In the genomic region with DNA sequence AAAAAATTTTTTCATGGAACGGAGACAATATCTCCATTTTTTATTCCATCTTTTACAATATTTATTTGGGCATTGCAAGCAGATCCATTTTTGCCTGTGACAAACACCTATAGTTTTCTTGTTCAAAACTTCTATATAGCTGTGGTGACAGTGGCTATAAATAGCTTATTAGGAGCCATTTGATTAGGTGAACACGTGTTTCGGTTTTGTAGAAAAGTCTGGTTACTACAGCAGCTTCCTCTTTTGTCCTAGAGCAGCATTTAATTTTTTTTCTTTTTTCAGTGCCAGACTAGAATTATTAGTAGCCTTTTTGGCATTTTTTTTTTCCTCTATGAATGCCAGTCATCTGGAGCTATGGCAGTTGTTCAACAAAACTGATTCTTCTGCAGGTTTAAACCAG, we compare ENCODE assay signal across 20 cellular contexts.
DNase-seq lines count a peak whose midpoint lies in the region; ATAC-seq lines count a peak whose summit lies in the region.
"Had no signal": no experiment of that assay in that cellular context is flagged by ENCODE, and none has a peak within 500 bp of the region (broad histone marks: within the 10 kb centered on the region; RNA-seq: fewer than 3 reads in every experiment).

No MANE protein-coding gene starts in this region.

- H3K36me3 Mint-ChIP-seq in effector memory CD8-positive, alpha-beta T cell (ENCODE audit: insufficient read depth): no peaks in the 10 kb centered on the region

- peaks cover 0 to 13% of the 10 kb centered on the region in 2 donors for H3K27me3 Mint-ChIP-seq in effector memory CD8-positive, alpha-beta T cell
- H3K27me3 Mint-ChIP-seq: activated T-helper 17 cell treated with anti-CD3 and anti-CD28 coated beads, Interleukin-2, amount 50 U/mL, for 72 hours had no signal

- ATAC-seq in GM18907 (IDR thresholded peaks at IDR 0.05; ENCODE audit: unreplicated experiment) (peak; percentile 64), HG02798 (IDR thresholded peaks at IDR 0.05; ENCODE audit: poor library complexity, unreplicated experiment) (peak; percentile 35), HG02588 (IDR thresholded peaks at IDR 0.05; ENCODE audit: unreplicated experiment) (no peak)
- no peak for ATAC-seq in effector memory CD8-positive, alpha-beta T cell (replicated peaks)
- ATAC-seq: activated CD4-positive, CD25-positive, alpha-beta regulatory T cell treated with anti-CD3 and anti-CD28 coated beads, Interleukin-2, amount 50 U/mL, for 24 hours; activated naive CD8-positive, alpha-beta T cell treated with anti-CD3 and anti-CD28 coated beads, Interleukin-2, amount 50 U/mL, for 24 hours; activated T-helper 17 cell treated with anti-CD3 and anti-CD28 coated beads, Interleukin-2, amount 50 U/mL, for 72 hours; left cardiac atrium had no signal

- no peak overlapping the region for H3K4me3 Mint-ChIP-seq in effector memory CD8-positive, alpha-beta T cell
- H3K4me3 Mint-ChIP-seq: activated naive CD8-positive, alpha-beta T cell treated with anti-CD3 and anti-CD28 coated beads, Interleukin-2, amount 50 U/mL, for 24 hours; stimulated activated naive CD8-positive, alpha-beta T cell treated with anti-CD3 and anti-CD28 coated beads, Interleukin-15, Interleukin-2, amounts not matched to agents 100 ng/mL and 50 ng/mL, for 24 hours had no signal

- DNase-seq in AML-193 (lab: John Stamatoyannopoulos, UW): peak; percentile 57 to 59
- DNase-seq in NOMO-1 treated with dmso at 0.1 percent for 144 hours (lab: John Stamatoyannopoulos, UW; ENCODE audit: unreplicated experiment): peak; percentile 33
- DNase-seq in nucleus accumbens (lab: John Stamatoyannopoulos, UW): no peak
- DNase-seq in COLO829 (ENCODE audit: low spot score): no peak
- DNase-seq in effector memory CD8-positive, alpha-beta T cell: no peak
- DNase-seq: activated naive CD8-positive, alpha-beta T cell treated with anti-CD3 and anti-CD28 coated beads, Interleukin-2, amount 50 U/mL, for 24 hours; cortex of kidney; foreskin melanocyte; KG1; left cardiac atrium; NCI-H2171 treated with DMSO at 0.1 percent for 48 hours; retina; stimulated activated CD4-positive, alpha-beta T cell treated with anti-CD3 and anti-CD28 coated beads, Interleukin-15, amount 100 ng/mL, for 24 hours; T-helper 1 cell had no signal

- no peak overlapping the region for H3K27ac Mint-ChIP-seq in effector memory CD8-positive, alpha-beta T cell
- H3K27ac Mint-ChIP-seq: activated naive CD8-positive, alpha-beta T cell treated with anti-CD3 and anti-CD28 coated beads, Interleukin-2, amount 50 U/mL, for 24 hours; activated T-helper 17 cell treated with anti-CD3 and anti-CD28 coated beads, Interleukin-2, amount 50 U/mL, for 72 hours; stimulated activated naive CD8-positive, alpha-beta T cell treated with anti-CD3 and anti-CD28 coated beads, Interleukin-15, Interleukin-2, amounts not matched to agents 100 ng/mL and 50 ng/mL, for 24 hours had no signal

- H3K4me1 Mint-ChIP-seq in effector memory CD8-positive, alpha-beta T cell (ENCODE audit: low read depth in 2 of 2): no peaks in the 10 kb centered on the region
- H3K4me1 Mint-ChIP-seq: activated naive CD8-positive, alpha-beta T cell treated with anti-CD3 and anti-CD28 coated beads, Interleukin-2, amount 50 U/mL, for 24 hours had no signal

- H3K9me3 Mint-ChIP-seq in effector memory CD8-positive, alpha-beta T cell: peaks cover 0 to 2% of the 10 kb centered on the region in 2 donors
- H3K9me3 Mint-ChIP-seq: activated naive CD8-positive, alpha-beta T cell treated with anti-CD3 and anti-CD28 coated beads, Interleukin-2, amount 50 U/mL, for 24 hours; activated T-helper 17 cell treated with anti-CD3 and anti-CD28 coated beads, Interleukin-2, amount 50 U/mL, for 72 hours; stimulated activated naive CD8-positive, alpha-beta T cell treated with anti-CD3 and anti-CD28 coated beads, Interleukin-15, Interleukin-2, amounts not matched to agents 100 ng/mL and 50 ng/mL, for 24 hours had no signal

Comparison
In these comparisons a context has a peak if more than half of its experiments do, and no peak if none do; other contexts are left out.
1. DNase-seq: peak in AML-193 (2 of 2) and NOMO-1 treated with dmso at 0.1 percent for 144 hours (single experiment); none in nucleus accumbens (0 of 56), COLO829 (single experiment) and effector memory CD8-positive, alpha-beta T cell (0 of 3).
2. ATAC-seq: peak in GM18907 (single experiment) and HG02798 (single experiment); none in effector memory CD8-positive, alpha-beta T cell (single experiment) and HG02588 (single experiment).